15 cellular contexts compared by ENCODE assay signal in the genomic region with DNA sequence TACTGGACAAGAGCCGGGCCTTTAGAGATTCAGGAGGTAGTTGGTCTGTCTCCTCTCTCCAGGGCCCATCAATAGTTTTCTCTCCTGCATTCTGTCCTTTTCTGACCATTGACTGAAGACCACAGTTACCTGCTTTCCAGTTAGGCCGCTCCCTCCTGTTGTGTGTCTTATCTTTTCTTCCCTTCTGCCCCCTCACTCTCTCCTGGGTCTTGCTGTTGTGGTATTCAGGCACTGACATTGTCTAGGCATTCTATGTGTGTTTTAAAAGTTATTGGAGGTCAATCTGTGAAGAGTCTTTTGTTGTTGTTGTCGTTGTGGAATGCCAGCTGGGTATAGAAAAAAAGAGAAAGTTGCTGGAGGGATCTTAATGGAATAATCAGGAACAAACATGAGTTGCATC.
"Had no signal": no experiment of that assay in that cellular context is flagged by ENCODE, and none has a peak within 500 bp of the region (broad histone marks: within the 10 kb centered on the region; RNA-seq: fewer than 3 reads in every experiment).

No MANE protein-coding gene starts in this region.

- DNase-seq: erythroblast; foreskin melanocyte; heart left ventricle; hippocampal formation; kidney glomerular epithelial cell; mesendoderm; naive B cell; spleen; stimulated activated CD4-positive, alpha-beta T cell treated with anti-CD3 and anti-CD28 coated beads, Interleukin-15, amount 100 ng/mL, for 24 hours; stimulated activated CD4-positive, alpha-beta T cell treated with anti-CD3 and anti-CD28 coated beads, Interleukin-1b, Interleukin-23, amount 100 ng/mL, for 48 hours; stimulated activated CD4-positive, alpha-beta T cell treated with anti-CD3 and anti-CD28 coated beads, Interleukin-4, amount 100 ng/mL, for 24 hours; stimulated activated naive B cell treated with anti-CD40 and anti-IgM and Interleukin-4, amounts not matched to agents 10 μg/mL and 1 μg/mL and 100 μg/mL, for 72 hours; trophoblast cell had no signal

- H3K27ac Mint-ChIP-seq: stimulated activated naive B cell treated with anti-CD40 and anti-IgM and Interleukin-4, amounts not matched to agents 10 μg/mL and 1 μg/mL and 100 μg/mL, for 72 hours had no signal

- H3K4me1 Mint-ChIP-seq: naive B cell; stimulated activated naive B cell treated with anti-CD40 and anti-IgM and Interleukin-4, amounts not matched to agents 10 μg/mL and 1 μg/mL and 100 μg/mL, for 72 hours had no signal

- H3K27ac ChIP-seq: heart left ventricle, spleen had no signal

- H3K36me3 ChIP-seq: heart left ventricle, spleen had no signal

- FAIRE-seq: endothelial cell of umbilical vein, islet of Langerhans had no signal

- H3K36me3 Mint-ChIP-seq: naive B cell; stimulated activated naive B cell treated with anti-CD40 and anti-IgM and Interleukin-4, amounts not matched to agents 10 μg/mL and 1 μg/mL and 100 μg/mL, for 72 hours had no signal

- H3K9me3 ChIP-seq: heart left ventricle, spleen had no signal

- H3K9me3 Mint-ChIP-seq: naive B cell had no signal

- H3K4me3 Mint-ChIP-seq: naive B cell; stimulated activated naive B cell treated with anti-CD40 and anti-IgM and Interleukin-4, amounts not matched to agents 10 μg/mL and 1 μg/mL and 100 μg/mL, for 72 hours had no signal

- H3K27me3 ChIP-seq: heart left ventricle, spleen had no signal

- H3K4me3 ChIP-seq: heart left ventricle, spleen had no signal

- H3K4me1 ChIP-seq: heart left ventricle, spleen had no signal
